Comparison of ENCODE assay signal across 33 cellular contexts in genomic region chr10:28463141-28463540, GRCh38.
"Had no signal": no experiment of that assay in that cellular context is flagged by ENCODE, and none has a peak within 500 bp of the region (broad histone marks: within the 10 kb centered on the region; RNA-seq: fewer than 3 reads in every experiment).

No MANE protein-coding gene starts in this region.

- H3K36me3 ChIP-seq: cardiac muscle cell, MG63, Peyer's patch had no signal

- H3K9me3 ChIP-seq: MG63, Peyer's patch had no signal

- H3K4me1 ChIP-seq: Peyer's patch had no signal

- H3K4me3 ChIP-seq: cardiac muscle cell, coronary artery, MG63, Peyer's patch had no signal

- H3K27me3 ChIP-seq: cardiac muscle cell, Peyer's patch had no signal

- ATAC-seq: activated CD8-positive, alpha-beta T cell treated with anti-CD3 and anti-CD28 coated beads for 36 hours; activated T-cell treated with anti-CD3 and anti-CD28 coated beads, Interleukin-2, amount 50 U/mL, for 72 hours; activated T-helper 17 cell treated with anti-CD3 and anti-CD28 coated beads, Interleukin-2, amount 50 U/mL, for 72 hours; PC-3; SK-N-SH treated with all-trans-retinoic acid at 6 μM for 48 hours; T-cell; T-helper 17 cell had no signal

- H3K27ac ChIP-seq: cardiac muscle cell, coronary artery, Peyer's patch had no signal

- DNase-seq: activated CD4-positive, alpha-beta T cell treated with anti-CD3 and anti-CD28 coated beads, Interleukin-2, amount 10 ng/mL, durations not matched to agents 24 days and 14 days; activated CD4-positive, alpha-beta T cell treated with anti-CD3 and anti-CD28 coated beads, Interleukin-2, amount 50 U/mL, for 4 hours; activated CD8-positive, alpha-beta T cell treated with anti-CD3 and anti-CD28 coated beads for 36 hours; activated effector memory CD4-positive, alpha-beta T cell treated with anti-CD3 and anti-CD28 coated beads, Interleukin-2, amount 50 U/mL, for 16 hours; activated naive CD4-positive, alpha-beta T cell; activated naive CD4-positive, alpha-beta T cell treated with anti-CD3 and anti-CD28 coated beads, Interleukin-2, amount 50 U/mL, for 16 hours; activated naive CD8-positive, alpha-beta T cell treated with anti-CD3 and anti-CD28 coated beads for 36 hours; activated T-cell treated with anti-CD3 and anti-CD28 coated beads, Interleukin-2, amount 50 U/mL, for 1 hour; activated T-cell treated with anti-CD3 and anti-CD28 coated beads, Interleukin-2, amount 50 U/mL, for 72 hours; amniotic stem cell; aorta; Kasumi-1; KG1; MG63; NCI-H1048; NCI-H1105 treated with DMSO at 0.1 percent for 48 hours; NCI-H1436; NCI-H1930; NCI-H510A; NCI-H526; NCI-H748 treated with DMSO at 0.1 percent for 48 hours; NK-92 treated with Interleukin-12 subunit alpha and Interleukin-12 subunit beta, amount 100 ng/mL, for 24 hours; PC-3; RPMI8226; SIG-M5; T-cell; T-helper 17 cell; T-helper 9 cell had no signal
